In genomic region chrX:40085086-40085551, GRCh38 we compare ENCODE assay signal across 10 cellular contexts. TPM values are rescaled to one million over a fixed set of nuclear protein-coding genes. Genes with fewer than 3 reads are reported as not detected.
DNase-seq lines count a peak whose midpoint lies in the region; ATAC-seq, FAIRE-seq and TF ChIP-seq lines count a peak whose summit lies in the region.
"Had no signal": no experiment of that assay in that cellular context is flagged by ENCODE, and none has a peak within 500 bp of the region (broad histone marks: within the 10 kb centered on the region; RNA-seq: fewer than 3 reads in every experiment).

No MANE protein-coding gene starts in this region.

- DNase-seq in ELR (ENCODE audit: low read depth) (peak; percentile 61), OCI-LY7 (ENCODE audit: low spot score) (no peak), esophagus squamous epithelium (lab: John Stamatoyannopoulos, UW) (no peak), prostate gland (ENCODE audit: low spot score) (peak; percentile 73), kidney (no peak), foreskin melanocyte (no peak)
- DNase-seq: OCI-M1 had no signal

- H3K4me3 ChIP-seq in OCI-LY7 (ENCODE audit: low read depth, low read length, poor library complexity, severe bottlenecking) (no peak overlapping the region), esophagus squamous epithelium (peak overlapping the region in 1 of 4 donors; percentile 34), prostate gland (peak overlapping the region in 1 of 2 donors; percentile 18), kidney (ENCODE audit: low read length in 2 of 2) (no peak overlapping the region)

- no peak for TF ChIP-seq CTCF in OCI-LY7 (conservative IDR thresholded peaks at IDR 0.05; ENCODE audit: low read length)
- TF ChIP-seq CTCF in esophagus squamous epithelium (IDR thresholded peaks at IDR 0.05): no peak
- TF ChIP-seq CTCF in prostate gland (IDR thresholded peaks at IDR 0.05): no peak
- no peak for TF ChIP-seq CTCF in kidney (IDR thresholded peaks at IDR 0.05; ENCODE audit: borderline replicate concordance, extremely low read depth, insufficient read depth)

- peaks cover 0 to 10% (median 0%) of the 10 kb centered on the region in 4 donors for H3K27me3 ChIP-seq in esophagus squamous epithelium
- no peaks in the 10 kb centered on the region for H3K27me3 ChIP-seq in prostate gland (replicated peaks; ENCODE audit: insufficient read depth)

- WGBS in esophagus squamous epithelium, 2 donors: 28 to 31% methylated on average over 19 of the region's 20 CpGs
- 21% methylated on average over 20 of the region's 20 CpGs for WGBS in prostate gland

- H3K36me3 ChIP-seq in OCI-LY7 (ENCODE audit: insufficient read depth, low read length): peaks cover 24% of the 10 kb centered on the region
- no peaks in the 10 kb centered on the region for H3K36me3 ChIP-seq in esophagus squamous epithelium
- no peaks in the 10 kb centered on the region for H3K36me3 ChIP-seq in prostate gland
- H3K36me3 ChIP-seq in kidney (ENCODE audit: control insufficient read depth in 1 of 2, insufficient read depth in 2 of 2, low read length in 2 of 2): no peaks in the 10 kb centered on the region

- H3K27ac ChIP-seq in OCI-LY7 (ENCODE audit: low read depth, low read length, poor library complexity, severe bottlenecking) (no peak overlapping the region), esophagus squamous epithelium (peak overlapping the region; percentile 22 to 70 (median 59)), prostate gland (peak overlapping the region; percentile 68 to 83), kidney (ENCODE audit: low read depth in 2 of 2, low read length in 2 of 2) (peak overlapping the region in 1 of 2 donors; percentile 22)

- intact Hi-C loops in OCI-LY7 (cut with micrococcal nuclease; ENCODE audit: unreplicated experiment) (no loop called here), esophagus squamous epithelium (cut with DNase I) (no loop called here), prostate gland (cut with DNase I) (loop anchor here (5.0 kb wide), 1 partner anchor 73 kb away; no protein-coding TSS in a partner anchor), kidney (cut with DNase I) (loop anchor here (5.0 kb wide), 1 partner anchor 68 kb away; no protein-coding TSS in a partner anchor)

- no peak for TF ChIP-seq POLR2A in esophagus squamous epithelium (IDR thresholded peaks at IDR 0.05)
- no peak for TF ChIP-seq POLR2A in prostate gland (IDR thresholded peaks at IDR 0.05)

- H3K4me2 ChIP-seq in OCI-LY7 (ENCODE audit: low read length): 0 out of 2 replicates have a peak overlapping the region, but pooled peaks have one; percentile 26

- no peaks in the 10 kb centered on the region for H3K9me2 ChIP-seq in OCI-LY7 (ENCODE audit: insufficient read depth, low read length)

- H3K9me3 ChIP-seq in OCI-LY7 (ENCODE audit: low read length) (no peaks in the 10 kb centered on the region), esophagus squamous epithelium (no peaks in the 10 kb centered on the region), prostate gland (no peaks in the 10 kb centered on the region), kidney (ENCODE audit: control insufficient read depth in 1 of 2, low read length in 2 of 2) (no peaks in the 10 kb centered on the region)

- CTCF ChIA-PET in OCI-LY7 (lab: Charles Lee; ENCODE audit: unreplicated experiment): interaction anchor here (0.6 kb wide), 3 partner anchors 72 to 160 kb away, joined by 3 to 4 read pairs (median 3); no protein-coding TSS in a partner anchor

- H3K9ac ChIP-seq in kidney (ENCODE audit: low read length in 2 of 2): no peak overlapping the region

- peaks cover 91% of the 10 kb centered on the region for H3K79me2 ChIP-seq in OCI-LY7 (ENCODE audit: insufficient read depth, low read depth, low read length)

- no peak for FAIRE-seq in kidney (lab: Jason Lieb, UNC)
- FAIRE-seq: GM18507 had no signal

- peaks cover 25% of the 10 kb centered on the region for H4K20me1 ChIP-seq in OCI-LY7 (ENCODE audit: insufficient read depth, low read length)

- ATAC-seq in GM21723 (IDR thresholded peaks at IDR 0.05; ENCODE audit: unreplicated experiment): no peak
- ATAC-seq: esophagus mucosa had no signal

- no peak overlapping the region for H2AFZ ChIP-seq in OCI-LY7 (ENCODE audit: low read length)

- peaks cover 60% of the 10 kb centered on the region for H3K4me1 ChIP-seq in OCI-LY7 (ENCODE audit: insufficient read depth, low read length, poor library complexity, severe bottlenecking)
- H3K4me1 ChIP-seq in esophagus squamous epithelium: peaks cover 29 to 94% (median 31%) of the 10 kb centered on the region in 3 donors
- peaks cover 3% of the 10 kb centered on the region for H3K4me1 ChIP-seq in prostate gland (replicated peaks)
- H3K4me1 ChIP-seq in kidney (ENCODE audit: control insufficient read depth in 1 of 2, insufficient read depth in 1 of 2, low read depth in 1 of 2, low read length in 2 of 2): peaks cover 13 to 40% of the 10 kb centered on the region in 2 donors

- no TSS peak for BruUV-seq in OCI-LY7 (replicated peaks; lab: Mats Ljungman, UMichigan)

- POLR2A ChIA-PET in OCI-LY7 (lab: Charles Lee): interaction anchor here (0.7 kb wide), 1 partner anchor 21 kb away, joined by 3 read pairs; no protein-coding TSS in a partner anchor

RNA-seq across cellular contexts. Expression of gene BCOR, which starts 12.6 kb away (rescaled TPM):
- total RNA-seq in OCI-LY7 (2014; rRNA removed; shearing (Covaris generic)): 55.6 and 64.3 TPM in 2 replicates
- total RNA-seq in OCI-LY7 (2022) (48.0 and 52.2 TPM in 2 replicates), esophagus squamous epithelium (10 to 100 TPM; 12.0 to 20.1 (median 17.4) TPM), prostate gland (10 to 100 TPM; 56.2 to 70.8 TPM), kidney (33.9 TPM)
- polyA plus RNA-seq in kidney (ENCODE audit: insufficient read depth, low read depth, low replicate concordance): 7.7 TPM

Comparison
In these comparisons a context has a peak if more than half of its experiments do, and no peak if none do; other contexts are left out.
1. DNase-seq: peak in ELR (single experiment) and prostate gland (single experiment); none in OCI-LY7 (single experiment), esophagus squamous epithelium (single experiment), kidney (single experiment) and foreskin melanocyte (single experiment).
2. intact Hi-C loops: an anchor here in prostate gland (5.0 kb wide) and kidney (5.0 kb wide); none called in OCI-LY7 and esophagus squamous epithelium.